ENCODE assay signal across 8 cellular contexts in genomic region chr7:12715372-12716133, GRCh38. TPM values are rescaled to one million over a fixed set of nuclear protein-coding genes. Genes with fewer than 3 reads are reported as not detected.
A peak's percentile ranks its signal among the peaks of the same experiment; 100 is the strongest.
DNase-seq lines count a peak whose midpoint lies in the region; ATAC-seq, FAIRE-seq and TF ChIP-seq lines count a peak whose summit lies in the region.

No MANE protein-coding gene starts in this region.

- no peak overlapping the region for H3K4me3 ChIP-seq in lung

- peak; percentile 51; the same call in 1 of the 2 replicates for TF ChIP-seq EP300 in Ishikawa (IDR thresholded peaks at IDR 0.05; ENCODE audit: borderline replicate concordance)

- peak; percentile 1; the same call in 1 of the 2 replicates for TF ChIP-seq RAD21 in Ishikawa (IDR thresholded peaks at IDR 0.05; ENCODE audit: low read depth)

- H3K36me3 ChIP-seq in lung (ENCODE audit: control insufficient read depth in 2 of 2, insufficient read depth in 2 of 2, low read length in 2 of 2), result no peaks in the 10 kb centered on the region

- peaks cover 10 to 16% of the 10 kb centered on the region in 2 donors for H3K4me1 ChIP-seq in lung (ENCODE audit: control insufficient read depth in 2 of 2, insufficient read depth in 2 of 2, low read length in 2 of 2)

- ATAC-seq in lung (ENCODE audit: insufficient read depth, low FRiP score) (peak; percentile 91), HG03439 (IDR thresholded peaks at IDR 0.05; ENCODE audit: unreplicated experiment) (no peak)
- ATAC-seq in stimulated activated naive B cell treated with anti-CD40 and anti-IgM and Interleukin-4, amounts not matched to agents 10 μg/mL and 1 μg/mL and 100 μg/mL, for 72 hours (replicated peaks), result peak; percentile 33 to 62

- peak; percentile 87 for DNase-seq in CMK (ENCODE audit: low read depth)
- peak; percentile 53 for DNase-seq in UCSD-AML1 (lab: John Stamatoyannopoulos, UW; ENCODE audit: unreplicated experiment)
- DNase-seq in endothelial cell (ENCODE audit: low spot score), result peak; percentile 41
- DNase-seq in lung (ENCODE audit: low spot score), result peak; percentile 78
- no peak for DNase-seq in stimulated activated naive B cell treated with anti-CD40 and anti-IgM and Interleukin-4, amounts not matched to agents 10 μg/mL and 1 μg/mL and 100 μg/mL, for 72 hours
- DNase-seq in GM12891 (ENCODE audit: insufficient read length, low spot score), result no peak

- H3K27ac ChIP-seq in lung (ENCODE audit: low read depth in 1 of 2, low read length in 1 of 2), result peak overlapping the region; percentile 80 to 87

- H3K27me3 ChIP-seq in lung (ENCODE audit: control insufficient read depth, insufficient read depth), result no peaks in the 10 kb centered on the region

- peaks cover 2% of the 10 kb centered on the region for H3K27me3 Mint-ChIP-seq in endothelial cell (ENCODE audit: unreplicated experiment)
- H3K27me3 Mint-ChIP-seq in stimulated activated naive B cell treated with anti-CD40 and anti-IgM and Interleukin-4, amounts not matched to agents 10 μg/mL and 1 μg/mL and 100 μg/mL, for 72 hours, result no peaks in the 10 kb centered on the region

- TF ChIP-seq CTCF in endothelial cell (IDR thresholded peaks at IDR 0.05; ENCODE audit: unreplicated experiment) (no peak), lung (IDR thresholded peaks at IDR 0.05; ENCODE audit: control extremely low read depth, extremely low read depth) (no peak)

- WGBS in lung, 2 donors, result 11 to 20% methylated on average over 12 of the region's 12 CpGs

- no peaks in the 10 kb centered on the region for H3K36me3 Mint-ChIP-seq in endothelial cell (ENCODE audit: low read depth, unreplicated experiment)
- peaks cover 0 to 3% of the 10 kb centered on the region in 2 donors for H3K36me3 Mint-ChIP-seq in stimulated activated naive B cell treated with anti-CD40 and anti-IgM and Interleukin-4, amounts not matched to agents 10 μg/mL and 1 μg/mL and 100 μg/mL, for 72 hours

- H3K9me3 Mint-ChIP-seq in endothelial cell (ENCODE audit: unreplicated experiment), result no peaks in the 10 kb centered on the region
- H3K9me3 Mint-ChIP-seq in stimulated activated naive B cell treated with anti-CD40 and anti-IgM and Interleukin-4, amounts not matched to agents 10 μg/mL and 1 μg/mL and 100 μg/mL, for 72 hours, result no peaks in the 10 kb centered on the region

- TF ChIP-seq POLR2A in GM12891 (IDR thresholded peaks at IDR 0.05; ENCODE audit: low read depth, low read length), result no peak

- H3K4me3 Mint-ChIP-seq in endothelial cell (ENCODE audit: unreplicated experiment), result peak overlapping the region; percentile 65
- H3K4me3 Mint-ChIP-seq in stimulated activated naive B cell treated with anti-CD40 and anti-IgM and Interleukin-4, amounts not matched to agents 10 μg/mL and 1 μg/mL and 100 μg/mL, for 72 hours, result no peak overlapping the region

- peaks cover 64% of the 10 kb centered on the region for H3K4me1 Mint-ChIP-seq in endothelial cell (ENCODE audit: unreplicated experiment)
- peaks cover 5 to 7% of the 10 kb centered on the region in 2 donors for H3K4me1 Mint-ChIP-seq in stimulated activated naive B cell treated with anti-CD40 and anti-IgM and Interleukin-4, amounts not matched to agents 10 μg/mL and 1 μg/mL and 100 μg/mL, for 72 hours

- no peaks in the 10 kb centered on the region for H3K9me3 ChIP-seq in lung (ENCODE audit: control insufficient read depth in 2 of 2, insufficient read depth in 1 of 2, low read length in 1 of 2)

- peak overlapping the region; percentile 93 for H3K27ac Mint-ChIP-seq in endothelial cell (ENCODE audit: unreplicated experiment)
- no peak overlapping the region for H3K27ac Mint-ChIP-seq in stimulated activated naive B cell treated with anti-CD40 and anti-IgM and Interleukin-4, amounts not matched to agents 10 μg/mL and 1 μg/mL and 100 μg/mL, for 72 hours

- FAIRE-seq in GM12891 (lab: Jason Lieb, UNC), result no peak

TF ChIP-seq in Ishikawa, 13 proteins besides CTCF, POLR2A, EP300 and RAD21 (continues in another document):
- no peak for TF ChIP-seq USF1 (IDR thresholded peaks at IDR 0.05)
- no peak for TF ChIP-seq TEAD4 (IDR thresholded peaks at IDR 0.05)
- TF ChIP-seq NFIC (IDR thresholded peaks at IDR 0.05), result no peak
- TF ChIP-seq TCF12 (IDR thresholded peaks at IDR 0.05; ENCODE audit: low read depth), result no peak; the same call in 1 of the 2 replicates
- TF ChIP-seq FOXM1 (IDR thresholded peaks at IDR 0.05; ENCODE audit: borderline replicate concordance, low read depth), result 0 out of 2 replicates have a peak, but pooled peaks have one; percentile 19
- no peak for TF ChIP-seq CREB1 (IDR thresholded peaks at IDR 0.05; ENCODE audit: low read depth)
- peak; percentile 77 for TF ChIP-seq EGR1 (IDR thresholded peaks at IDR 0.05)
- no peak for TF ChIP-seq ZBTB7A (IDR thresholded peaks at IDR 0.05; ENCODE audit: low read depth)
- TF ChIP-seq REST (IDR thresholded peaks at IDR 0.05; ENCODE audit: low read depth), result no peak

TF ChIP-seq in GM12891, 5 proteins besides CTCF, POLR2A, EP300 and RAD21:
- no peak for TF ChIP-seq PAX5 (IDR thresholded peaks at IDR 0.05; ENCODE audit: insufficient read depth, low read length, severe bottlenecking)
- no peak for TF ChIP-seq POLR2AphosphoS5 (IDR thresholded peaks at IDR 0.05; ENCODE audit: low read depth, low read length)

RNA-seq across cellular contexts. Expression of gene ARL4A, which starts 28.1 kb away (rescaled TPM):
- total RNA-seq in endothelial cell (ENCODE audit: unreplicated experiment), result 41.2 TPM
- total RNA-seq in lung, result 10 to 100 TPM; 31.7 to 34.8 TPM
- polyA plus RNA-seq in lung, result 10 to 100 TPM; 21.4 to 34.4 TPM
- 0.69 TPM for polyA plus RNA-seq in GM12891 (2012; ENCODE audit: low read depth, missing spikeins)

Comparison
In these comparisons a context has a peak if more than half of its experiments do, and no peak if none do; other contexts are left out.
1. DNase-seq: peak in CMK (single experiment), UCSD-AML1 (single experiment), endothelial cell (single experiment) and lung (single experiment); none in stimulated activated naive B cell treated with anti-CD40 and anti-IgM and Interleukin-4, amounts not matched to agents 10 μg/mL and 1 μg/mL and 100 μg/mL, for 72 hours (single experiment) and GM12891 (single experiment).